Comparison of ENCODE assay signal across 13 cellular contexts in the genomic region with DNA sequence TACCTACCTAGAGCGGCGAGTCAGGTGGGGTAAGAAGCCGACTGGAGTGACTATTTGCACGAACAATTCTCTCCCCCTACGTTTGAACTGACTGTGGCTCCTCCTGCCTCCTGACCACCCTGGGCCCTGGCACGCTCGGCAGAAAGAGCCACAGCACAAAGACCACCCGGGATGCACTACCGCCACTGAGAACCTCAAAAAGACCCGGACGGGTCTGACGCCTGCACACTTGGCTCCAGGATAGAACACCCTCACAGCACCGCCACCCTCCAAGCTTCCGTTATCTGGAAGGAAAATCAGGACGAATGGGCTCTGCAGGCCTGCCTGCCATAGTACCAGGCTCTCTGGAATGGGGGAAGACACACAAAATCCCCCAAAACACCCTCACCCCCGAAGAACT. TPM values are rescaled to one million over a fixed set of nuclear protein-coding genes. Genes with fewer than 3 reads are reported as not detected.
DNase-seq lines count a peak whose midpoint lies in the region; ATAC-seq, FAIRE-seq and TF ChIP-seq lines count a peak whose summit lies in the region.
"Had no signal": no experiment of that assay in that cellular context is flagged by ENCODE, and none has a peak within 500 bp of the region (broad histone marks: within the 10 kb centered on the region; RNA-seq: fewer than 3 reads in every experiment).

No MANE protein-coding gene starts in this region.

- no peak overlapping the region for H3K27ac ChIP-seq in HepG2 (ENCODE audit: extremely low read length, insufficient read depth, low read length)

- no peaks in the 10 kb centered on the region for H3K9me3 ChIP-seq in HepG2 (ENCODE audit: low read length)

- TF ChIP-seq RAD21 in HepG2 (CRISPR knock-in tag; IDR thresholded peaks at IDR 0.05): no peak

- H4K20me1 ChIP-seq in HepG2 (ENCODE audit: insufficient read depth, low read length): peaks cover 12% of the 10 kb centered on the region; the same call in 1 of the 2 replicates

- peaks cover 28% of the 10 kb centered on the region for H3K4me1 ChIP-seq in HepG2 (ENCODE audit: insufficient read depth, low read length)

- H3K27me3 Mint-ChIP-seq in activated naive CD4-positive, alpha-beta T cell treated with anti-CD3 and anti-CD28 coated beads for 36 hours (ENCODE audit: low read depth): peaks cover under 1% of the 10 kb centered on the region
- H3K27me3 Mint-ChIP-seq in activated T-helper 17 cell treated with anti-CD3 and anti-CD28 coated beads, Interleukin-2, amount 50 U/mL, for 72 hours: peaks cover under 1% of the 10 kb centered on the region

- TF ChIP-seq EP300 in HepG2 (IDR thresholded peaks at IDR 0.05; ENCODE audit: low read depth in 2 of 2, low read length in 2 of 2): no peak
- no peak for TF ChIP-seq EP300 in HepG2 (CRISPR knock-in tag; IDR thresholded peaks at IDR 0.05; ENCODE audit: borderline replicate concordance)

- 97% methylated on average over 14 of the region's 16 CpGs for WGBS in HepG2 (ENCODE audit: low lambda C conversion rate)

- POLR2A ChIA-PET in HepG2 (lab: Yijun Ruan, JAX): no interaction called here

- CTCF ChIA-PET in activated naive CD4-positive, alpha-beta T cell treated with anti-CD3 and anti-CD28 coated beads for 36 hours (lab: Charles Lee): no interaction called here
- CTCF ChIA-PET in HepG2 (lab: Yijun Ruan, JAX; ENCODE audit: low intra/inter-chr PET ratio, low total read pairs): no interaction called here

- intact Hi-C loops in activated naive CD4-positive, alpha-beta T cell treated with anti-CD3 and anti-CD28 coated beads for 36 hours (cut with micrococcal nuclease): loop anchor here (5.0 to 10.0 kb wide), 3 partner anchors 415 to 717 kb away; a partner anchor contains a TSS
- intact Hi-C loops in HepG2 (cut with micrococcal nuclease; ENCODE audit: unreplicated experiment): no loop called here

- H3K36me3 Mint-ChIP-seq in activated naive CD4-positive, alpha-beta T cell treated with anti-CD3 and anti-CD28 coated beads for 36 hours (ENCODE audit: low read depth): peaks cover 6% of the 10 kb centered on the region
- peaks cover 15% of the 10 kb centered on the region for H3K36me3 Mint-ChIP-seq in activated T-helper 17 cell treated with anti-CD3 and anti-CD28 coated beads, Interleukin-2, amount 50 U/mL, for 72 hours (ENCODE audit: low read depth)
- peaks cover 21% of the 10 kb centered on the region for H3K36me3 Mint-ChIP-seq in stimulated activated effector memory CD8-positive, alpha-beta T cell treated with anti-CD3 and anti-CD28 coated beads, Interleukin-12 subunit alpha, Interleukin-12 subunit beta, amount 100 ng/mL, for 72 hours

- no peak overlapping the region for H3K27ac Mint-ChIP-seq in activated naive CD4-positive, alpha-beta T cell treated with anti-CD3 and anti-CD28 coated beads for 36 hours
- H3K27ac Mint-ChIP-seq in activated T-helper 17 cell treated with anti-CD3 and anti-CD28 coated beads, Interleukin-2, amount 50 U/mL, for 72 hours: no peak overlapping the region
- no peak overlapping the region for H3K27ac Mint-ChIP-seq in stimulated activated effector memory CD8-positive, alpha-beta T cell treated with anti-CD3 and anti-CD28 coated beads, Interleukin-12 subunit alpha, Interleukin-12 subunit beta, amount 100 ng/mL, for 72 hours

- no peak overlapping the region for H3K4me3 ChIP-seq in HepG2 (replicated peaks in 1 of 3; ENCODE audit: insufficient read depth in 1 of 3, low read depth in 2 of 3, low read length in 3 of 3)

- H3K27me3 ChIP-seq in HepG2 (ENCODE audit: control insufficient read depth in 1 of 2, insufficient read depth in 2 of 2, low read length in 2 of 2): peaks cover 0 to 7% of the 10 kb centered on the region in 2 experiments; a peak in 2 of 5 replicates

- peak overlapping the region; percentile 100 for H3K4me3 Mint-ChIP-seq in activated naive CD4-positive, alpha-beta T cell treated with anti-CD3 and anti-CD28 coated beads for 36 hours
- H3K4me3 Mint-ChIP-seq in activated T-helper 17 cell treated with anti-CD3 and anti-CD28 coated beads, Interleukin-2, amount 50 U/mL, for 72 hours: peak overlapping the region; percentile 94
- H3K4me3 Mint-ChIP-seq in stimulated activated effector memory CD8-positive, alpha-beta T cell treated with anti-CD3 and anti-CD28 coated beads, Interleukin-12 subunit alpha, Interleukin-12 subunit beta, amount 100 ng/mL, for 72 hours: peak overlapping the region; percentile 99

- no peaks in the 10 kb centered on the region for H3K9me3 Mint-ChIP-seq in activated naive CD4-positive, alpha-beta T cell treated with anti-CD3 and anti-CD28 coated beads for 36 hours
- H3K9me3 Mint-ChIP-seq in activated T-helper 17 cell treated with anti-CD3 and anti-CD28 coated beads, Interleukin-2, amount 50 U/mL, for 72 hours: no peaks in the 10 kb centered on the region
- H3K9me3 Mint-ChIP-seq in stimulated activated effector memory CD8-positive, alpha-beta T cell treated with anti-CD3 and anti-CD28 coated beads, Interleukin-12 subunit alpha, Interleukin-12 subunit beta, amount 100 ng/mL, for 72 hours: no peaks in the 10 kb centered on the region

- BruUV-seq in HepG2 (replicated peaks; lab: Mats Ljungman, UMichigan): no TSS peak

- H3K9ac ChIP-seq in HepG2 (ENCODE audit: insufficient read depth, low read depth, low read length): no peak overlapping the region

- H3K4me2 ChIP-seq in HepG2 (ENCODE audit: low read depth, low read length): peak overlapping the region; percentile 100; the same call in 1 of the 2 replicates

- FAIRE-seq in HepG2 (lab: Jason Lieb, UNC): no peak

- peaks cover 35% of the 10 kb centered on the region for H3K4me1 Mint-ChIP-seq in activated naive CD4-positive, alpha-beta T cell treated with anti-CD3 and anti-CD28 coated beads for 36 hours (ENCODE audit: low read depth)
- peaks cover 10% of the 10 kb centered on the region for H3K4me1 Mint-ChIP-seq in activated T-helper 17 cell treated with anti-CD3 and anti-CD28 coated beads, Interleukin-2, amount 50 U/mL, for 72 hours
- peaks cover 49% of the 10 kb centered on the region for H3K4me1 Mint-ChIP-seq in stimulated activated effector memory CD8-positive, alpha-beta T cell treated with anti-CD3 and anti-CD28 coated beads, Interleukin-12 subunit alpha, Interleukin-12 subunit beta, amount 100 ng/mL, for 72 hours

- no peak for TF ChIP-seq CTCF in HepG2 (CRISPR knock-in tag; IDR thresholded peaks at IDR 0.05)

- no peak for TF ChIP-seq POLR2A in HepG2 (IDR thresholded peaks at IDR 0.05; ENCODE audit: insufficient read depth in 1 of 2, low read depth in 2 of 2, low read length in 2 of 2)

- peaks cover 40% of the 10 kb centered on the region for H3K79me2 ChIP-seq in HepG2 (ENCODE audit: insufficient read depth, low read length)

- peaks cover 17 to 24% of the 10 kb centered on the region in 2 experiments; a peak in 4 of 5 replicates for H3K36me3 ChIP-seq in HepG2 (replicated peaks in 1 of 2; ENCODE audit: control insufficient read depth in 1 of 2, insufficient read depth in 2 of 2, low read length in 2 of 2)

- in situ Hi-C loops in HepG2 (cut with HindIII; ENCODE audit: extremely low pct_ligation_motif_present, low pct_unique_long_range_greater_than_20kb): no loop called here

- no peak for DNase-seq in activated naive CD4-positive, alpha-beta T cell treated with anti-CD3 and anti-CD28 coated beads for 36 hours
- DNase-seq in activated naive CD4-positive, alpha-beta T cell treated with anti-CD3 and anti-CD28 coated beads, Interleukin-2, amount 50 U/mL, for 16 hours: no peak
- DNase-seq in HepG2 (ENCODE audit: low spot score): no peak
- no peak for DNase-seq in stimulated activated effector memory CD8-positive, alpha-beta T cell treated with anti-CD3 and anti-CD28 coated beads, Interleukin-12 subunit alpha, Interleukin-12 subunit beta, amount 100 ng/mL, for 72 hours (ENCODE audit: low spot score in 2 of 2)
- no peak for DNase-seq in inferior parietal cortex (ENCODE audit: extremely low spot score)
- no peak for DNase-seq in NCI-H510A (lab: John Stamatoyannopoulos, UW)
- DNase-seq in NCI-H1694 (lab: John Stamatoyannopoulos, UW): no peak
- DNase-seq: NCI-H1092, NCI-H345, occipital lobe, T-helper 9 cell had no signal

- H2AFZ ChIP-seq in HepG2 (ENCODE audit: low read length): no peak overlapping the region

- ATAC-seq in activated T-helper 17 cell treated with anti-CD3 and anti-CD28 coated beads, Interleukin-2, amount 50 U/mL, for 72 hours (replicated peaks): no peak
- ATAC-seq in HepG2: no peak
- no peak for ATAC-seq in stimulated activated effector memory CD8-positive, alpha-beta T cell treated with anti-CD3 and anti-CD28 coated beads, Interleukin-12 subunit alpha, Interleukin-12 subunit beta, amount 100 ng/mL, for 72 hours
- ATAC-seq: Panc1 had no signal

TF ChIP-seq in HepG2, 621 proteins besides CTCF, POLR2A, EP300 and RAD21 (continues in another document):
- TF ChIP-seq GTF2F1 (IDR thresholded peaks at IDR 0.05; ENCODE audit: low read length) (no peak), ZSCAN22 (CRISPR knock-in tag; IDR thresholded peaks at IDR 0.05) (no peak), ZNF337 (CRISPR knock-in tag; IDR thresholded peaks at IDR 0.05; ENCODE audit: borderline replicate concordance, low read depth) (no peak)

RNA-seq across cellular contexts. Expression of a gene that starts 2.2 kb away (rescaled TPM):
- 10 to 100 TPM; 50.2 TPM for total RNA-seq in activated naive CD4-positive, alpha-beta T cell treated with anti-CD3 and anti-CD28 coated beads for 36 hours
- total RNA-seq in activated T-helper 17 cell treated with anti-CD3 and anti-CD28 coated beads, Interleukin-2, amount 50 U/mL, for 72 hours: 10 to 100 TPM; 46.9 to 67.5 TPM
- total RNA-seq in HepG2 (2016; rRNA removed; fragmentation: Illumina TruSeq; extraction: Trizol): 81.5 and 191 TPM in 2 replicates
- total RNA-seq in HepG2 (2016; cell fraction: cytosol; rRNA removed; fragmentation: Illumina TruSeq; extraction: Trizol; ENCODE audit: low read depth): 13.6 and 13.8 TPM in 2 replicates
- total RNA-seq in HepG2 (2016; cell fraction: insoluble cytoplasmic fraction; rRNA removed; fragmentation: Illumina TruSeq; extraction: Trizol): 74.4 and 198 TPM in 2 replicates
- total RNA-seq in HepG2 (2016; cell fraction: membrane; rRNA removed; fragmentation: Illumina TruSeq; extraction: Trizol): 21.2 and 25.2 TPM in 2 replicates
- 143 and 170 TPM in 2 replicates for total RNA-seq in HepG2 (2016; cell fraction: nucleus; rRNA removed; fragmentation: Illumina TruSeq; extraction: Trizol)
- 153 and 176 TPM in 2 replicates for polyA plus RNA-seq in HepG2 (2011; rRNA removed)
- polyA plus RNA-seq in HepG2 (2011; cell fraction: cytosol; rRNA removed): 149 and 180 TPM in 2 replicates
- polyA plus RNA-seq in HepG2 (2011; cell fraction: nucleus; rRNA removed): 95.3 and 103 TPM in 2 replicates
- 118 TPM in 2 replicates for polyA plus RNA-seq in HepG2 (2012)
- polyA plus RNA-seq in HepG2 (2016; cell fraction: cytosol; fragmentation: Illumina TruSeq; extraction: Trizol; ENCODE audit: low read depth): 23.9 and 25.8 TPM in 2 replicates
- polyA plus RNA-seq in HepG2 (2016; cell fraction: insoluble cytoplasmic fraction; fragmentation: Illumina TruSeq; extraction: Trizol; ENCODE audit: low read depth): 64.4 and 77.4 TPM in 2 replicates
- 25.2 and 31.6 TPM in 2 replicates for polyA plus RNA-seq in HepG2 (2016; cell fraction: membrane; fragmentation: Illumina TruSeq; extraction: Trizol; ENCODE audit: low read depth)
- polyA plus RNA-seq in HepG2 (2016; cell fraction: nucleus; fragmentation: Illumina TruSeq; extraction: Trizol; ENCODE audit: insufficient read depth, low read depth): 270 and 284 TPM in 2 replicates
- 32.2 and 52.3 TPM in 2 replicates for polyA minus RNA-seq in HepG2 (2011; rRNA and poly(A)+ RNA removed; ENCODE audit: low replicate concordance)
- 53.1 and 54.6 TPM in 2 replicates for polyA minus RNA-seq in HepG2 (2011; cell fraction: cytosol; rRNA and poly(A)+ RNA removed)
- polyA minus RNA-seq in HepG2 (2011; cell fraction: nucleus; rRNA and poly(A)+ RNA removed): 24.3 and 25.0 TPM in 2 replicates
